8 cellular contexts compared by ENCODE assay signal in genomic region chr7:105268056-105268455, GRCh38.
DNase-seq lines count a peak whose midpoint lies in the region; ATAC-seq and TF ChIP-seq lines count a peak whose summit lies in the region.

No MANE protein-coding gene starts in this region.

- DNase-seq in activated naive CD4-positive, alpha-beta T cell treated with Interleukin-2 at 50 U/mL for 16 hours: no peak
- DNase-seq in PC-3: peak; percentile 84
- peak; percentile 62 for DNase-seq in non-pigmented ciliary epithelial cell (ENCODE audit: low read depth)
- no peak for DNase-seq in NCI-H1092 treated with DMSO at 0.1 percent for 48 hours (lab: John Stamatoyannopoulos, UW)
- DNase-seq in GOT3 (lab: John Stamatoyannopoulos, UW): no peak

- no peak for TF ChIP-seq CTCF in PC-3 (conservative IDR thresholded peaks at IDR 0.05; ENCODE audit: low read depth, low read length)

- peak overlapping the region; percentile 93 for H3K4me2 ChIP-seq in PC-3 (ENCODE audit: low read length)

- peaks cover 2% of the 10 kb centered on the region for H3K36me3 Mint-ChIP-seq in activated naive CD4-positive, alpha-beta T cell treated with anti-CD3 and anti-CD28 coated beads, Interleukin-2, amount 50 U/mL, for 24 hours

- intact Hi-C loops in PC-3 (cut with micrococcal nuclease): loop anchor here (2.0 kb wide), 1 partner anchor 43 kb away; no protein-coding TSS in a partner anchor

- peak overlapping the region; percentile 70 for H3K9ac ChIP-seq in PC-3 (ENCODE audit: low read length)
- peak overlapping the region; percentile 48 to 64 for H3K9ac ChIP-seq in duodenal mucosa (ENCODE audit: low read depth in 1 of 2, low read length in 2 of 2)

- H3K27ac ChIP-seq in PC-3 (ENCODE audit: low read length): peak overlapping the region; percentile 77
- H3K27ac ChIP-seq in duodenal mucosa (ENCODE audit: low read depth, low read length): no peak overlapping the region

- no peaks in the 10 kb centered on the region for H3K9me3 Mint-ChIP-seq in activated naive CD4-positive, alpha-beta T cell treated with anti-CD3 and anti-CD28 coated beads, Interleukin-2, amount 50 U/mL, for 24 hours

- ATAC-seq in PC-3: peak; percentile 90
- no peak for ATAC-seq in GM21717 (IDR thresholded peaks at IDR 0.05; ENCODE audit: unreplicated experiment)

- peak overlapping the region; percentile 84 for H3K27ac Mint-ChIP-seq in activated naive CD4-positive, alpha-beta T cell treated with anti-CD3 and anti-CD28 coated beads, Interleukin-2, amount 50 U/mL, for 24 hours

- no peaks in the 10 kb centered on the region for H3K9me3 ChIP-seq in PC-3 (ENCODE audit: low read length)
- no peaks in the 10 kb centered on the region for H3K9me3 ChIP-seq in duodenal mucosa (ENCODE audit: control insufficient read depth in 1 of 2, low read length in 2 of 2)

- H3K4me3 ChIP-seq in PC-3 (ENCODE audit: low read length): peak overlapping the region; percentile 72
- peak overlapping the region; percentile 61 to 70 for H3K4me3 ChIP-seq in duodenal mucosa (ENCODE audit: low read depth in 1 of 2, low read length in 2 of 2)

- H3K9me2 ChIP-seq in PC-3 (replicated peaks; ENCODE audit: low read length): no peaks in the 10 kb centered on the region

- no peaks in the 10 kb centered on the region for H3K27me3 Mint-ChIP-seq in activated naive CD4-positive, alpha-beta T cell treated with anti-CD3 and anti-CD28 coated beads, Interleukin-2, amount 50 U/mL, for 24 hours

- H4K20me1 ChIP-seq in PC-3 (ENCODE audit: low read length): 0 out of 2 replicates have a peak, but pooled peaks cover 18% of the 10 kb centered on the region

- POLR2A ChIA-PET in PC-3 (lab: Charles Lee; ENCODE audit: unreplicated experiment): interaction anchor here (0.6 to 1.3 kb wide), 3 partner anchors 39 to 956 kb away, joined by 3 to 8 read pairs (median 4); no protein-coding TSS in a partner anchor

- no peak overlapping the region for H2AFZ ChIP-seq in PC-3 (ENCODE audit: low read length)

- peak overlapping the region; percentile 88 for H3K4me3 Mint-ChIP-seq in activated naive CD4-positive, alpha-beta T cell treated with anti-CD3 and anti-CD28 coated beads, Interleukin-2, amount 50 U/mL, for 24 hours

- peaks cover 88% of the 10 kb centered on the region for H3K79me2 ChIP-seq in PC-3 (ENCODE audit: low read length)

- H3K4me1 Mint-ChIP-seq in activated naive CD4-positive, alpha-beta T cell treated with anti-CD3 and anti-CD28 coated beads, Interleukin-2, amount 50 U/mL, for 24 hours: peaks cover 87% of the 10 kb centered on the region

- H3F3A ChIP-seq in PC-3 (ENCODE audit: low read length, unreplicated experiment): no peaks in the 10 kb centered on the region

- BruUV-seq in PC-3 (replicated peaks; lab: Mats Ljungman, UMichigan): no TSS peak

- H3K36me3 ChIP-seq in PC-3 (ENCODE audit: low read depth, low read length) (no peaks in the 10 kb centered on the region), duodenal mucosa (ENCODE audit: control insufficient read depth in 1 of 2, insufficient read depth in 2 of 2, low read length in 2 of 2) (no peaks in the 10 kb centered on the region)

- no peaks in the 10 kb centered on the region for H3K27me3 ChIP-seq in PC-3 (ENCODE audit: low read length)
- no peaks in the 10 kb centered on the region for H3K27me3 ChIP-seq in duodenal mucosa (ENCODE audit: control insufficient read depth in 1 of 2, insufficient read depth in 2 of 2, low read length in 2 of 2)

- H3K4me1 ChIP-seq in PC-3 (ENCODE audit: insufficient read depth, low read length) (peaks cover 37% of the 10 kb centered on the region), duodenal mucosa (ENCODE audit: control insufficient read depth in 1 of 2, insufficient read depth in 2 of 2, low read length in 2 of 2) (peaks cover 16 to 17% of the 10 kb centered on the region in 2 donors)

- CTCF ChIA-PET in PC-3 (lab: Charles Lee): no interaction called here

Comparison
In these comparisons a context has a peak if more than half of its experiments do, and no peak if none do; other contexts are left out.
1. DNase-seq: peak in PC-3 (single experiment) and non-pigmented ciliary epithelial cell (single experiment); none in activated naive CD4-positive, alpha-beta T cell treated with Interleukin-2 at 50 U/mL for 16 hours (single experiment), NCI-H1092 treated with DMSO at 0.1 percent for 48 hours (single experiment) and GOT3 (single experiment).